Comparison of ENCODE assay signal across 15 cellular contexts in genomic region chr6:91664327-91664959, GRCh38.
DNase-seq lines count a peak whose midpoint lies in the region; ATAC-seq and TF ChIP-seq lines count a peak whose summit lies in the region.
"Had no signal": no experiment of that assay in that cellular context is flagged by ENCODE, and none has a peak within 500 bp of the region (broad histone marks: within the 10 kb centered on the region; RNA-seq: fewer than 3 reads in every experiment).

No MANE protein-coding gene starts in this region.

- H3F3A ChIP-seq in PC-9 (ENCODE audit: insufficient read depth, low read depth): no peaks in the 10 kb centered on the region

- H3K9me3 ChIP-seq in PC-9 (ENCODE audit: insufficient read depth, low read depth): no peaks in the 10 kb centered on the region
- H3K9me3 ChIP-seq in CD8-positive, alpha-beta memory T cell (ENCODE audit: low read length): no peaks in the 10 kb centered on the region

- POLR2A ChIA-PET in PC-9 (lab: Charles Lee; ENCODE audit: unreplicated experiment): no interaction called here
- POLR2A ChIA-PET in CD8-positive, alpha-beta memory T cell (lab: Charles Lee): no interaction called here

- H3K4me1 ChIP-seq in PC-9 (replicated peaks; ENCODE audit: insufficient read depth): no peaks in the 10 kb centered on the region
- no peaks in the 10 kb centered on the region for H3K4me1 ChIP-seq in CD8-positive, alpha-beta memory T cell (ENCODE audit: insufficient read depth, low read length)

- H3K27ac Mint-ChIP-seq in CD8-positive, alpha-beta memory T cell: no peak overlapping the region
- H3K27ac Mint-ChIP-seq: B cell, progenitor cell of endocrine pancreas had no signal

- BruUV-seq in PC-9 (replicated peaks; lab: Mats Ljungman, UMichigan): no TSS peak

- H3K27me3 ChIP-seq in PC-9 (ENCODE audit: insufficient read depth, low read depth): no peaks in the 10 kb centered on the region
- H3K27me3 ChIP-seq in CD8-positive, alpha-beta memory T cell (ENCODE audit: insufficient read depth, low read length, poor library complexity, severe bottlenecking): no peaks in the 10 kb centered on the region

- H3K4me1 Mint-ChIP-seq in CD8-positive, alpha-beta memory T cell: no peaks in the 10 kb centered on the region
- H3K4me1 Mint-ChIP-seq: B cell had no signal

- H3K36me3 Mint-ChIP-seq in CD8-positive, alpha-beta memory T cell: no peaks in the 10 kb centered on the region

- H3K9me3 Mint-ChIP-seq in CD8-positive, alpha-beta memory T cell: peaks cover 0 to 8% (median 5%) of the 10 kb centered on the region in 5 donors

- intact Hi-C loops in PC-9 (cut with micrococcal nuclease; ENCODE audit: unreplicated experiment): no loop called here

- H2AFZ ChIP-seq in PC-9: no peak overlapping the region

- H3K27ac ChIP-seq in PC-9: no peak overlapping the region
- H3K27ac ChIP-seq in CD8-positive, alpha-beta memory T cell (ENCODE audit: low read depth, low read length): no peak overlapping the region

- no peak for TF ChIP-seq CTCF in PC-9 (conservative IDR thresholded peaks at IDR 0.05)

- no peak overlapping the region for H3K4me3 ChIP-seq in PC-9
- no peak overlapping the region for H3K4me3 ChIP-seq in CD8-positive, alpha-beta memory T cell (ENCODE audit: low read length)

- H3K27me3 Mint-ChIP-seq in CD8-positive, alpha-beta memory T cell: no peaks in the 10 kb centered on the region
- H3K27me3 Mint-ChIP-seq: B cell, progenitor cell of endocrine pancreas had no signal

- DNase-seq in kidney tubule cell (ENCODE audit: low spot score) (peak; percentile 86), PC-9 (no peak)
- DNase-seq in CD8-positive, alpha-beta memory T cell: no peak
- DNase-seq: activated naive CD4-positive, alpha-beta T cell treated with anti-CD3 and anti-CD28 coated beads, Interleukin-2, amount 50 U/mL, for 16 hours; DMS79 treated with DMSO at 0.1 percent for 48 hours; left ventricle myocardium superior; NCI-H774; stimulated activated CD4-positive, alpha-beta T cell treated with anti-CD3 and anti-CD28 coated beads, Interleukin-15, amount 100 ng/mL, for 24 hours had no signal

- H3K4me3 Mint-ChIP-seq in CD8-positive, alpha-beta memory T cell: no peak overlapping the region
- H3K4me3 Mint-ChIP-seq: B cell had no signal

- no peaks in the 10 kb centered on the region for H3K36me3 ChIP-seq in PC-9 (ENCODE audit: low read depth)
- H3K36me3 ChIP-seq in CD8-positive, alpha-beta memory T cell (ENCODE audit: insufficient read depth, low read length): no peaks in the 10 kb centered on the region

- no peak overlapping the region for H3K4me2 ChIP-seq in PC-9

- H3K79me2 ChIP-seq in PC-9 (ENCODE audit: low read depth): no peaks in the 10 kb centered on the region

- H3K9me2 ChIP-seq in PC-9 (ENCODE audit: insufficient read depth): no peaks in the 10 kb centered on the region

- peak; percentile 87 for ATAC-seq in GM18868 (IDR thresholded peaks at IDR 0.05; ENCODE audit: unreplicated experiment)
- ATAC-seq in GM21447 (IDR thresholded peaks at IDR 0.05; ENCODE audit: unreplicated experiment): peak; percentile 45
- peak; percentile 65 for ATAC-seq in HG03342 (IDR thresholded peaks at IDR 0.05; ENCODE audit: unreplicated experiment)
- no peak for ATAC-seq in GM19324 (IDR thresholded peaks at IDR 0.05; ENCODE audit: low FRiP score, unreplicated experiment)
- ATAC-seq: left ventricle myocardium superior, Right ventricle myocardium inferior had no signal

- H4K20me1 ChIP-seq in PC-9 (ENCODE audit: insufficient read depth): no peaks in the 10 kb centered on the region

- CTCF ChIA-PET in PC-9 (lab: Charles Lee): no interaction called here
- CTCF ChIA-PET in CD8-positive, alpha-beta memory T cell (lab: Charles Lee): no interaction called here
